2 cellular contexts compared by ENCODE assay signal in genomic region chr14:101928415-101928841, GRCh38.
A peak's percentile ranks its signal among the peaks of the same experiment; 100 is the strongest.
TF ChIP-seq lines count a peak whose summit lies in the region.

No MANE protein-coding gene starts in this region.

TF ChIP-seq in IMR-90, 13 proteins besides CTCF, POLR2A, EP300 and RAD21:
- no peak for TF ChIP-seq MXI1 (IDR thresholded peaks at IDR 0.05; ENCODE audit: borderline replicate concordance, low read depth, low read length)
- TF ChIP-seq MAZ (IDR thresholded peaks at IDR 0.05; ENCODE audit: borderline replicate concordance, low read depth, low read length): no peak
- no peak for TF ChIP-seq CEBPB (IDR thresholded peaks at IDR 0.05; ENCODE audit: low read depth, low read length)
- no peak for TF ChIP-seq RCOR1 (IDR thresholded peaks at IDR 0.05; ENCODE audit: insufficient replicate concordance, low read length)
- no peak for TF ChIP-seq RFX5 (IDR thresholded peaks at IDR 0.05; ENCODE audit: low read depth, low read length)
- no peak for TF ChIP-seq MAFK (IDR thresholded peaks at IDR 0.05; ENCODE audit: low read depth, low read length)
- no peak for TF ChIP-seq CHD1 (IDR thresholded peaks at IDR 0.05; ENCODE audit: low read depth, low read length)
- TF ChIP-seq BHLHE40 (IDR thresholded peaks at IDR 0.05; ENCODE audit: low read depth, low read length): no peak
- TF ChIP-seq FOS (IDR thresholded peaks at IDR 0.05; ENCODE audit: low read depth, low read length): no peak
- TF ChIP-seq ELK1 (IDR thresholded peaks at IDR 0.05; ENCODE audit: borderline replicate concordance, low read depth, low read length): no peak

TF ChIP-seq in GM12878, 131 proteins besides CTCF, POLR2A, EP300 and RAD21:
- no peak for TF ChIP-seq CBFB (IDR thresholded peaks at IDR 0.05; ENCODE audit: low read depth)
- TF ChIP-seq POLR2AphosphoS2 (IDR thresholded peaks at IDR 0.05; ENCODE audit: low read depth, low read length): 0 out of 2 replicates have a peak, but pooled peaks have one; percentile 1
- TF ChIP-seq, protein P1, sequence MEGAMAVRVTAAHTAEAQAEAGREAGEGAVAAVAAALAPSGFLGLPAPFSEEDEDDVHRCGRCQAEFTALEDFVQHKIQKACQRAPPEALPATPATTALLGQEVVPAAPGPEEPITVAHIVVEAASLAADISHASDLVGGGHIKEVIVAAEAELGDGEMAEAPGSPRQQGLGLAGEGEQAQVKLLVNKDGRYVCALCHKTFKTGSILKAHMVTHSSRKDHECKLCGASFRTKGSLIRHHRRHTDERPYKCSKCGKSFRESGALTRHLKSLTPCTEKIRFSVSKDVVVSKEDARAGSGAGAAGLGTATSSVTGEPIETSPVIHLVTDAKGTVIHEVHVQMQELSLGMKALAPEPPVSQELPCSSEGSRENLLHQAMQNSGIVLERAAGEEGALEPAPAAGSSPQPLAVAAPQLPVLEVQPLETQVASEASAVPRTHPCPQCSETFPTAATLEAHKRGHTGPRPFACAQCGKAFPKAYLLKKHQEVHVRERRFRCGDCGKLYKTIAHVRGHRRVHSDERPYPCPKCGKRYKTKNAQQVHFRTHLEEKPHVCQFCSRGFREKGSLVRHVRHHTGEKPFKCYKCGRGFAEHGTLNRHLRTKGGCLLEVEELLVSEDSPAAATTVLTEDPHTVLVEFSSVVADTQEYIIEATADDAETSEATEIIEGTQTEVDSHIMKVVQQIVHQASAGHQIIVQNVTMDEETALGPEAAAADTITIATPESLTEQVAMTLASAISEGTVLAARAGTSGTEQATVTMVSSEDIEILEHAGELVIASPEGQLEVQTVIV (IDR thresholded peaks at IDR 0.05; ENCODE audit: borderline replicate concordance, partially characterized antibody): no peak
- TF ChIP-seq, protein P2, sequence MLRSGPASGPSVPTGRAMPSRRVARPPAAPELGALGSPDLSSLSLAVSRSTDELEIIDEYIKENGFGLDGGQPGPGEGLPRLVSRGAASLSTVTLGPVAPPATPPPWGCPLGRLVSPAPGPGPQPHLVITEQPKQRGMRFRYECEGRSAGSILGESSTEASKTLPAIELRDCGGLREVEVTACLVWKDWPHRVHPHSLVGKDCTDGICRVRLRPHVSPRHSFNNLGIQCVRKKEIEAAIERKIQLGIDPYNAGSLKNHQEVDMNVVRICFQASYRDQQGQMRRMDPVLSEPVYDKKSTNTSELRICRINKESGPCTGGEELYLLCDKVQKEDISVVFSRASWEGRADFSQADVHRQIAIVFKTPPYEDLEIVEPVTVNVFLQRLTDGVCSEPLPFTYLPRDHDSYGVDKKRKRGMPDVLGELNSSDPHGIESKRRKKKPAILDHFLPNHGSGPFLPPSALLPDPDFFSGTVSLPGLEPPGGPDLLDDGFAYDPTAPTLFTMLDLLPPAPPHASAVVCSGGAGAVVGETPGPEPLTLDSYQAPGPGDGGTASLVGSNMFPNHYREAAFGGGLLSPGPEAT (IDR thresholded peaks at IDR 0.05; ENCODE audit: low read depth): no peak
- TF ChIP-seq, protein P3, sequence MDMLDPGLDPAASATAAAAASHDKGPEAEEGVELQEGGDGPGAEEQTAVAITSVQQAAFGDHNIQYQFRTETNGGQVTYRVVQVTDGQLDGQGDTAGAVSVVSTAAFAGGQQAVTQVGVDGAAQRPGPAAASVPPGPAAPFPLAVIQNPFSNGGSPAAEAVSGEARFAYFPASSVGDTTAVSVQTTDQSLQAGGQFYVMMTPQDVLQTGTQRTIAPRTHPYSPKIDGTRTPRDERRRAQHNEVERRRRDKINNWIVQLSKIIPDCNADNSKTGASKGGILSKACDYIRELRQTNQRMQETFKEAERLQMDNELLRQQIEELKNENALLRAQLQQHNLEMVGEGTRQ (IDR thresholded peaks at IDR 0.05; ENCODE audit: borderline replicate concordance, low read depth, low read length): no peak
- no peak for TF ChIP-seq EZH2 (IDR thresholded peaks at IDR 0.05; ENCODE audit: borderline replicate concordance, control insufficient read depth, low read depth, low read length)
- TF ChIP-seq JUND (IDR thresholded peaks at IDR 0.05; ENCODE audit: low read depth, low read length): no peak
- TF ChIP-seq, protein P4, sequence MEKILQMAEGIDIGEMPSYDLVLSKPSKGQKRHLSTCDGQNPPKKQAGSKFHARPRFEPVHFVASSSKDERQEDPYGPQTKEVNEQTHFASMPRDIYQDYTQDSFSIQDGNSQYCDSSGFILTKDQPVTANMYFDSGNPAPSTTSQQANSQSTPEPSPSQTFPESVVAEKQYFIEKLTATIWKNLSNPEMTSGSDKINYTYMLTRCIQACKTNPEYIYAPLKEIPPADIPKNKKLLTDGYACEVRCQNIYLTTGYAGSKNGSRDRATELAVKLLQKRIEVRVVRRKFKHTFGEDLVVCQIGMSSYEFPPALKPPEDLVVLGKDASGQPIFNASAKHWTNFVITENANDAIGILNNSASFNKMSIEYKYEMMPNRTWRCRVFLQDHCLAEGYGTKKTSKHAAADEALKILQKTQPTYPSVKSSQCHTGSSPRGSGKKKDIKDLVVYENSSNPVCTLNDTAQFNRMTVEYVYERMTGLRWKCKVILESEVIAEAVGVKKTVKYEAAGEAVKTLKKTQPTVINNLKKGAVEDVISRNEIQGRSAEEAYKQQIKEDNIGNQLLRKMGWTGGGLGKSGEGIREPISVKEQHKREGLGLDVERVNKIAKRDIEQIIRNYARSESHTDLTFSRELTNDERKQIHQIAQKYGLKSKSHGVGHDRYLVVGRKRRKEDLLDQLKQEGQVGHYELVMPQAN (conservative IDR thresholded peaks at IDR 0.05): no peak
